ENCODE assay signal across 18 cellular contexts in genomic region chr4:7689773-7690693, GRCh38.
DNase-seq lines count a peak whose midpoint lies in the region; FAIRE-seq and TF ChIP-seq lines count a peak whose summit lies in the region.
"Had no signal": no experiment of that assay in that cellular context is flagged by ENCODE, and none has a peak within 500 bp of the region (broad histone marks: within the 10 kb centered on the region; RNA-seq: fewer than 3 reads in every experiment).

No MANE protein-coding gene starts in this region.

- POLR2A ChIA-PET in HEK293 (lab: Yijun Ruan, JAX) (no interaction called here), A673 (lab: Charles Lee; ENCODE audit: low non-redundant PET) (no interaction called here)

- FAIRE-seq in HTR-8/SVneo (lab: Jason Lieb, UNC) (peak; percentile 79), urothelium cell line (lab: Jason Lieb, UNC) (peak; percentile 82)
- FAIRE-seq: G401.6, GM12891, GM19239, H54 had no signal

- H3K4me1 ChIP-seq in HEK293 (ENCODE audit: control insufficient read depth, insufficient read depth, low read length) = no peaks in the 10 kb centered on the region
- H3K4me1 ChIP-seq in transverse colon = no peaks in the 10 kb centered on the region
- no peaks in the 10 kb centered on the region for H3K4me1 ChIP-seq in A673 (ENCODE audit: insufficient read depth, low read length, poor library complexity, severe bottlenecking)
- H3K4me1 ChIP-seq: BE2C had no signal

- peaks cover 33% of the 10 kb centered on the region for H3K27me3 Mint-ChIP-seq in chondrocyte (ENCODE audit: low read depth)
- H3K27me3 Mint-ChIP-seq: CD4-positive, CD25-positive, alpha-beta regulatory T cell had no signal

- WGBS in transverse colon (ENCODE audit: low coverage in 1 of 2), 2 donors = 72 to 80% methylated on average over 6 of the region's 6 CpGs

- CTCF ChIA-PET in HEK293 (lab: Yijun Ruan, JAX) (no interaction called here), A673 (lab: Charles Lee) (no interaction called here)

- TF ChIP-seq POLR2A in transverse colon (IDR thresholded peaks at IDR 0.05) = no peak

- no peak overlapping the region for H3K27ac Mint-ChIP-seq in chondrocyte (ENCODE audit: unreplicated experiment)
- H3K27ac Mint-ChIP-seq: CD4-positive, CD25-positive, alpha-beta regulatory T cell; CD8-positive, alpha-beta memory T cell had no signal

- TF ChIP-seq CTCF in HEK293 (tag by site-specific recombination; IDR thresholded peaks at IDR 0.05) (no peak), chondrocyte (IDR thresholded peaks at IDR 0.05) (no peak), transverse colon (IDR thresholded peaks at IDR 0.05) (no peak), A673 (conservative IDR thresholded peaks at IDR 0.05; ENCODE audit: low read depth, low read length) (no peak)

- H3K4me3 Mint-ChIP-seq in chondrocyte (ENCODE audit: unreplicated experiment) = no peak overlapping the region
- H3K4me3 Mint-ChIP-seq: CD4-positive, CD25-positive, alpha-beta regulatory T cell; CD8-positive, alpha-beta memory T cell had no signal

- H3K27me3 ChIP-seq in transverse colon (no peaks in the 10 kb centered on the region), A673 (replicated peaks; ENCODE audit: insufficient read depth, low read depth, low read length, poor library complexity) (no peaks in the 10 kb centered on the region)
- H3K27me3 ChIP-seq: BE2C had no signal

- DNase-seq in HTR-8/SVneo (ENCODE audit: insufficient read length, low spot score) (no peak), chondrocyte (ENCODE audit: low spot score) (peak; percentile 38), urothelium cell line (ENCODE audit: low spot score) (no peak), transverse colon (no peak), A673 (ENCODE audit: low spot score) (no peak)
- DNase-seq: ACHN; BE2C; C1 segment of cervical spinal cord; CD4-positive, CD25-positive, alpha-beta regulatory T cell; COR-L47; GM23248; KBM-7 had no signal

- in situ Hi-C loops in transverse colon (cut with MboI; ENCODE audit: low pct_ligation_motif_present in 1 of 4, low pct_unique_long_range_greater_than_20kb in 1 of 4, low sequenced_read_pairs in 3 of 4) = no loop called here

- no peak overlapping the region for H3K27ac ChIP-seq in HEK293 (ENCODE audit: extremely low read depth, low read depth, low read length)
- H3K27ac ChIP-seq in transverse colon = no peak overlapping the region
- no peak overlapping the region for H3K27ac ChIP-seq in A673 (ENCODE audit: low read depth, low read length, poor library complexity, severe bottlenecking)
- H3K27ac ChIP-seq: GM23248 had no signal

- no TSS peak for BruUV-seq in A673 (replicated peaks; lab: Mats Ljungman, UMichigan)

- peaks cover 2% of the 10 kb centered on the region for H3K36me3 Mint-ChIP-seq in chondrocyte (ENCODE audit: low read depth)
- H3K36me3 Mint-ChIP-seq: CD4-positive, CD25-positive, alpha-beta regulatory T cell; CD8-positive, alpha-beta memory T cell had no signal

- H3K4me3 ChIP-seq in HEK293 (ENCODE audit: low read depth, low read length) = no peak overlapping the region
- H3K4me3 ChIP-seq in transverse colon = no peak overlapping the region
- no peak overlapping the region for H3K4me3 ChIP-seq in A673 (ENCODE audit: low read depth, low read length, poor library complexity, severe bottlenecking)
- H3K4me3 ChIP-seq: GM23248 had no signal

- no peaks in the 10 kb centered on the region for H3K36me3 ChIP-seq in HEK293 (ENCODE audit: control insufficient read depth in 2 of 2, insufficient read depth in 1 of 2, low read length in 2 of 2)
- no peaks in the 10 kb centered on the region for H3K36me3 ChIP-seq in transverse colon
- no peaks in the 10 kb centered on the region for H3K36me3 ChIP-seq in A673 (ENCODE audit: insufficient read depth, low read length, poor library complexity, severe bottlenecking)
- H3K36me3 ChIP-seq: BE2C had no signal

- H3K4me1 Mint-ChIP-seq in chondrocyte (ENCODE audit: low read depth) = no peaks in the 10 kb centered on the region
- H3K4me1 Mint-ChIP-seq: CD4-positive, CD25-positive, alpha-beta regulatory T cell; CD8-positive, alpha-beta memory T cell had no signal

- intact Hi-C loops in transverse colon (cut with DNase I; ENCODE audit: low total_unique reads) = no loop called here
- intact Hi-C loops in A673 (cut with micrococcal nuclease; ENCODE audit: unreplicated experiment) = no loop called here

- H3K9me3 ChIP-seq in HEK293 (ENCODE audit: control insufficient read depth, insufficient read depth, low read depth, low read length) (no peaks in the 10 kb centered on the region), transverse colon (no peaks in the 10 kb centered on the region), A673 (ENCODE audit: low read depth, low read length, poor library complexity, severe bottlenecking) (no peaks in the 10 kb centered on the region)
- H3K9me3 ChIP-seq: BE2C had no signal

- H3K9me3 Mint-ChIP-seq in chondrocyte (ENCODE audit: low read depth) = peaks cover 2% of the 10 kb centered on the region
- H3K9me3 Mint-ChIP-seq: CD8-positive, alpha-beta memory T cell had no signal

- TF ChIP-seq EP300 in transverse colon (IDR thresholded peaks at IDR 0.05; ENCODE audit: low read depth) = no peak

TF ChIP-seq in HEK293, 187 proteins besides CTCF, POLR2A, EP300 and RAD21 (continues in another document):
- peak; percentile 76 for TF ChIP-seq EGR2 (tag by site-specific recombination; IDR thresholded peaks at IDR 0.05; ENCODE audit: low read depth)
- TF ChIP-seq ZNF214 (tag by site-specific recombination; IDR thresholded peaks at IDR 0.05; ENCODE audit: borderline replicate concordance) = no peak
- no peak for TF ChIP-seq KLF7 (tag by site-specific recombination; IDR thresholded peaks at IDR 0.05; ENCODE audit: borderline replicate concordance)
- TF ChIP-seq ZNF341 (tag by site-specific recombination; IDR thresholded peaks at IDR 0.05; ENCODE audit: low read depth) = no peak
- TF ChIP-seq ZNF510 (tag by site-specific recombination; IDR thresholded peaks at IDR 0.05; ENCODE audit: insufficient replicate concordance) = no peak
- no peak for TF ChIP-seq KLF17 (tag by site-specific recombination; IDR thresholded peaks at IDR 0.05)
- no peak for TF ChIP-seq ZNF248 (tag by site-specific recombination; IDR thresholded peaks at IDR 0.05)
- no peak for TF ChIP-seq ZNF112 (tag by site-specific recombination; IDR thresholded peaks at IDR 0.05)
- no peak for TF ChIP-seq ZNF132 (tag by site-specific recombination; IDR thresholded peaks at IDR 0.05; ENCODE audit: borderline replicate concordance)
- no peak for TF ChIP-seq BCL6B (tag by site-specific recombination; IDR thresholded peaks at IDR 0.05)
- no peak for TF ChIP-seq REPIN1 (tag by site-specific recombination; IDR thresholded peaks at IDR 0.05; ENCODE audit: low read depth)
- TF ChIP-seq BCL11A (tag by site-specific recombination; IDR thresholded peaks at IDR 0.05; ENCODE audit: low read depth) = no peak
- no peak for TF ChIP-seq ZNF292 (tag by site-specific recombination; IDR thresholded peaks at IDR 0.05; ENCODE audit: borderline replicate concordance, low read depth)
- no peak for TF ChIP-seq ZNF449 (tag by site-specific recombination; IDR thresholded peaks at IDR 0.05)
- TF ChIP-seq ZNF169 (tag by site-specific recombination; IDR thresholded peaks at IDR 0.05) = no peak
